25 cellular contexts compared by ENCODE assay signal in the genomic region with DNA sequence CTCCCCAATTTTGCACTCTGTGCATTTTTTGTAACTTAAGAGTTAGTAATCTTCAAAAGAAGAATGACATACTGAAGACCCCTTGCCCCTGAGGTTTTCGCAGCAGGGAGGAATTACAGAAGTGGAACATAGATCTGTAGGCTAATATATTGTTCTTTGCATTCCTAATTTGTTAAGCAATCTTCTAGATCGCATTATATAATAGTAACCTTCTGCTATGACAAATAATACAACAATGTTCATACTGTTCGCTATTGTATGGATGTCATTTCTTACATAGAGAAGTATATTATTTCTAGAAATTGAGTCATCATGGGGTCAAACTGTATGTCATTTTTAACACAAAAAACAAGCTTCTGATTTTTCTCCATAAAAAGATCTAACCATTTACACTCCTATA.
DNase-seq lines count a peak whose midpoint lies in the region; ATAC-seq and TF ChIP-seq lines count a peak whose summit lies in the region.
"Had no signal": no experiment of that assay in that cellular context is flagged by ENCODE, and none has a peak within 500 bp of the region (broad histone marks: within the 10 kb centered on the region; RNA-seq: fewer than 3 reads in every experiment).

No MANE protein-coding gene starts in this region.

- DNase-seq in COLO829 (ENCODE audit: low spot score) (peak; percentile 11), brain microvascular endothelial cell (peak; percentile 71), non-pigmented ciliary epithelial cell (ENCODE audit: low read depth) (peak; percentile 71), T-helper 1 cell (no peak)
- DNase-seq in activated CD4-positive, CD25-positive, alpha-beta regulatory T cell (lab: John Stamatoyannopoulos, UW): no peak
- DNase-seq: activated CD4-positive, alpha-beta T cell treated with anti-CD3 and anti-CD28 coated beads for 48 hours; activated naive CD4-positive, alpha-beta T cell treated with anti-CD3 and anti-CD28 coated beads, Interleukin-2, amount 50 U/mL, for 16 hours; amniotic stem cell; hypothalamus; KG1; left colon; NCI-H1417 treated with DMSO at 0.1 percent for 48 hours; NCI-H2081; NCI-H345; NCI-H69; pancreas; SHP77 treated with DMSO at 0.1 percent for 48 hours; SW 1271; T-helper 9 cell; WERI-Rb-1 had no signal

- no peak for ATAC-seq in HG02763 (IDR thresholded peaks at IDR 0.05; ENCODE audit: unreplicated experiment)
- ATAC-seq: activated T-helper 17 cell treated with anti-CD3 and anti-CD28 coated beads, Interleukin-2, amount 50 U/mL, for 72 hours; left colon; pancreas had no signal

- TF ChIP-seq CTCF in brain microvascular endothelial cell (IDR thresholded peaks at IDR 0.05; ENCODE audit: low read depth, low read length, missing control alignments): no peak

- no peaks in the 10 kb centered on the region for H3K27me3 ChIP-seq in brain microvascular endothelial cell (replicated peaks)
- H3K27me3 ChIP-seq: pancreas had no signal

- no peaks in the 10 kb centered on the region for H3K36me3 ChIP-seq in brain microvascular endothelial cell (replicated peaks)
- H3K36me3 ChIP-seq: pancreas, thoracic aorta, WERI-Rb-1 had no signal

- H3K27ac ChIP-seq in brain microvascular endothelial cell: peak overlapping the region; percentile 82
- H3K27ac ChIP-seq: pancreas, WERI-Rb-1 had no signal

- TF ChIP-seq RAD21 in Ishikawa (IDR thresholded peaks at IDR 0.05; ENCODE audit: low read depth): no peak

- TF ChIP-seq EP300 in Ishikawa (IDR thresholded peaks at IDR 0.05; ENCODE audit: borderline replicate concordance): peak; percentile 50; the same call in 1 of the 2 replicates

- H3K4me3 ChIP-seq in brain microvascular endothelial cell (ENCODE audit: low read depth, low read length): no peak overlapping the region
- H3K4me3 ChIP-seq: pancreas, smooth muscle cell, thoracic aorta had no signal

- in situ Hi-C loops in brain microvascular endothelial cell (cut with HindIII; ENCODE audit: low pct_ligation_motif_present, low sequenced_read_pairs): no loop called here

TF ChIP-seq in Ishikawa, 13 proteins besides CTCF, POLR2A, EP300 and RAD21:
- no peak; the same call in 1 of the 2 replicates for TF ChIP-seq FOXM1 (IDR thresholded peaks at IDR 0.05; ENCODE audit: borderline replicate concordance, low read depth)
- TF ChIP-seq YY1 (IDR thresholded peaks at IDR 0.05; ENCODE audit: low read depth): no peak
- TF ChIP-seq NFIC (IDR thresholded peaks at IDR 0.05): no peak
- TF ChIP-seq TEAD4 (IDR thresholded peaks at IDR 0.05): peak; percentile 16; the same call in 1 of the 2 replicates
- no peak for TF ChIP-seq TCF12 (IDR thresholded peaks at IDR 0.05; ENCODE audit: low read depth)
- TF ChIP-seq CREB1 (IDR thresholded peaks at IDR 0.05; ENCODE audit: low read depth): no peak
- TF ChIP-seq, protein P1, sequence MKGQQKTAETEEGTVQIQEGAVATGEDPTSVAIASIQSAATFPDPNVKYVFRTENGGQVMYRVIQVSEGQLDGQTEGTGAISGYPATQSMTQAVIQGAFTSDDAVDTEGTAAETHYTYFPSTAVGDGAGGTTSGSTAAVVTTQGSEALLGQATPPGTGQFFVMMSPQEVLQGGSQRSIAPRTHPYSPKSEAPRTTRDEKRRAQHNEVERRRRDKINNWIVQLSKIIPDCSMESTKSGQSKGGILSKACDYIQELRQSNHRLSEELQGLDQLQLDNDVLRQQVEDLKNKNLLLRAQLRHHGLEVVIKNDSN (IDR thresholded peaks at IDR 0.05): no peak
- no peak for TF ChIP-seq EGR1 (IDR thresholded peaks at IDR 0.05)
- 0 out of 2 replicates have a peak, but pooled peaks have one; percentile 25 for TF ChIP-seq CEBPB (IDR thresholded peaks at IDR 0.05)
- TF ChIP-seq, protein P2, sequence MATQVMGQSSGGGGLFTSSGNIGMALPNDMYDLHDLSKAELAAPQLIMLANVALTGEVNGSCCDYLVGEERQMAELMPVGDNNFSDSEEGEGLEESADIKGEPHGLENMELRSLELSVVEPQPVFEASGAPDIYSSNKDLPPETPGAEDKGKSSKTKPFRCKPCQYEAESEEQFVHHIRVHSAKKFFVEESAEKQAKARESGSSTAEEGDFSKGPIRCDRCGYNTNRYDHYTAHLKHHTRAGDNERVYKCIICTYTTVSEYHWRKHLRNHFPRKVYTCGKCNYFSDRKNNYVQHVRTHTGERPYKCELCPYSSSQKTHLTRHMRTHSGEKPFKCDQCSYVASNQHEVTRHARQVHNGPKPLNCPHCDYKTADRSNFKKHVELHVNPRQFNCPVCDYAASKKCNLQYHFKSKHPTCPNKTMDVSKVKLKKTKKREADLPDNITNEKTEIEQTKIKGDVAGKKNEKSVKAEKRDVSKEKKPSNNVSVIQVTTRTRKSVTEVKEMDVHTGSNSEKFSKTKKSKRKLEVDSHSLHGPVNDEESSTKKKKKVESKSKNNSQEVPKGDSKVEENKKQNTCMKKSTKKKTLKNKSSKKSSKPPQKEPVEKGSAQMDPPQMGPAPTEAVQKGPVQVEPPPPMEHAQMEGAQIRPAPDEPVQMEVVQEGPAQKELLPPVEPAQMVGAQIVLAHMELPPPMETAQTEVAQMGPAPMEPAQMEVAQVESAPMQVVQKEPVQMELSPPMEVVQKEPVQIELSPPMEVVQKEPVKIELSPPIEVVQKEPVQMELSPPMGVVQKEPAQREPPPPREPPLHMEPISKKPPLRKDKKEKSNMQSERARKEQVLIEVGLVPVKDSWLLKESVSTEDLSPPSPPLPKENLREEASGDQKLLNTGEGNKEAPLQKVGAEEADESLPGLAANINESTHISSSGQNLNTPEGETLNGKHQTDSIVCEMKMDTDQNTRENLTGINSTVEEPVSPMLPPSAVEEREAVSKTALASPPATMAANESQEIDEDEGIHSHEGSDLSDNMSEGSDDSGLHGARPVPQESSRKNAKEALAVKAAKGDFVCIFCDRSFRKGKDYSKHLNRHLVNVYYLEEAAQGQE (IDR thresholded peaks at IDR 0.05; ENCODE audit: low read depth): no peak
- TF ChIP-seq, protein P3, sequence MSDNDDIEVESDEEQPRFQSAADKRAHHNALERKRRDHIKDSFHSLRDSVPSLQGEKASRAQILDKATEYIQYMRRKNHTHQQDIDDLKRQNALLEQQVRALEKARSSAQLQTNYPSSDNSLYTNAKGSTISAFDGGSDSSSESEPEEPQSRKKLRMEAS (IDR thresholded peaks at IDR 0.05): no peak
- no peak for TF ChIP-seq TAF1 (IDR thresholded peaks at IDR 0.05; ENCODE audit: low read depth)

Comparison
In these comparisons a context has a peak if more than half of its experiments do, and no peak if none do; other contexts are left out.
1. DNase-seq: peak in COLO829 (single experiment), brain microvascular endothelial cell (single experiment) and non-pigmented ciliary epithelial cell (single experiment); none in T-helper 1 cell (0 of 5) and activated CD4-positive, CD25-positive, alpha-beta regulatory T cell (0 of 4).